Comparison of ENCODE assay signal across 27 cellular contexts in the genomic region with DNA sequence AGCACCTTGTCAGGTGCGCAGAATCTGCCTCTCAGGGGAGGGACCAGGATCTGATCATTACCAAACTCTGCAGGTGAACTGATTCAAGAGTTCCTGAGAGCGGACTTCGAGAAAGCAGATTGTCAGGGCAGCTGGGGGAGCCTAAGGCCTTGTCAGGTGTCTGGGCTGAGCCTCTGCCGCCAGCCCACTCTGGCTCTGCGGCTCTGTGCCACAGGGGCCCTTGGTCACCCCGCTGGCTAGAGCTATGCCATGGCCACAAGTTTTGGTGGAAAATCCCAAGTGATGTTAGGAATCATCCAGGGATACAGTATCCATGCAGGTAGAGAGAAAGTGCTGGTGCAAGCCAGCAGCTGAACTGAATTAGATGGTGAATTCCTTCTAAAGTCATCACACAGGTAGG. TPM values are rescaled to one million over a fixed set of nuclear protein-coding genes. Genes with fewer than 3 reads are reported as not detected.
"Had no signal": no experiment of that assay in that cellular context is flagged by ENCODE, and none has a peak within 500 bp of the region (broad histone marks: within the 10 kb centered on the region; RNA-seq: fewer than 3 reads in every experiment).

No MANE protein-coding gene starts in this region.

- H3K4me3 ChIP-seq: colonic mucosa, esophagus squamous epithelium, gastrocnemius medialis, heart left ventricle, hepatocyte, left lung, lung, mucosa of descending colon had no signal

- H3K36me3 ChIP-seq: colonic mucosa, esophagus squamous epithelium, gastrocnemius medialis, heart left ventricle, left lung had no signal

- H3K27ac ChIP-seq: colonic mucosa, epithelial cell of prostate, esophagus squamous epithelium, gastrocnemius medialis, heart left ventricle, hepatocyte, left lung had no signal

- H3K27ac Mint-ChIP-seq: dendritic cell treated with granulocyte-macrophage colony-stimulating factor and Interleukin-4, amounts not matched to agents 40 ng/mL and 50 ng/mL, for 4 days; effector memory CD8-positive, alpha-beta T cell; endodermal cell; immature natural killer cell; memory B cell; mesothelial cell of epicardium; naive B cell had no signal

- H3K79me2 ChIP-seq: hepatocyte had no signal

- H3K9me3 Mint-ChIP-seq: dendritic cell treated with granulocyte-macrophage colony-stimulating factor and Interleukin-4, amounts not matched to agents 40 ng/mL and 50 ng/mL, for 4 days; effector memory CD8-positive, alpha-beta T cell; endodermal cell; immature natural killer cell; memory B cell; mesothelial cell of epicardium; naive B cell had no signal

- H3K4me1 ChIP-seq: colonic mucosa had no signal

- H3K36me3 Mint-ChIP-seq: immature natural killer cell, memory B cell, mesothelial cell of epicardium had no signal

- H2AFZ ChIP-seq: hepatocyte had no signal

- DNase-seq: colonic mucosa; cortex of kidney; effector CD8-positive, alpha-beta T cell; effector memory CD8-positive, alpha-beta T cell; endodermal cell; erythroblast; esophagus squamous epithelium; foreskin fibroblast; foreskin melanocyte; gastrocnemius medialis; heart left ventricle; hypothalamus; immature natural killer cell; left cardiac atrium; left lung; left ventricle myocardium superior; mammary epithelial cell; mucosa of descending colon; naive B cell had no signal

- ATAC-seq: effector memory CD8-positive, alpha-beta T cell; esophagus mucosa; gastrocnemius medialis; heart left ventricle; left cardiac atrium; left lung; left ventricle myocardium superior; mucosa of descending colon had no signal

- H3K9me3 ChIP-seq: colonic mucosa, esophagus squamous epithelium, gastrocnemius medialis, heart left ventricle, left lung, mucosa of descending colon had no signal

- H3K4me2 ChIP-seq: hepatocyte had no signal

- H3K4me3 Mint-ChIP-seq: dendritic cell treated with granulocyte-macrophage colony-stimulating factor and Interleukin-4, amounts not matched to agents 40 ng/mL and 50 ng/mL, for 4 days; effector memory CD8-positive, alpha-beta T cell; endodermal cell; immature natural killer cell; memory B cell; mesothelial cell of epicardium; naive B cell had no signal

RNA-seq across cellular contexts. Expression of gene ADAMTS14, which starts 4.2 kb away (rescaled TPM):
- total RNA-seq: dermis microvascular lymphatic vessel endothelial cell had no signal
